1 cellular context compared by ENCODE assay signal in the genomic region with DNA sequence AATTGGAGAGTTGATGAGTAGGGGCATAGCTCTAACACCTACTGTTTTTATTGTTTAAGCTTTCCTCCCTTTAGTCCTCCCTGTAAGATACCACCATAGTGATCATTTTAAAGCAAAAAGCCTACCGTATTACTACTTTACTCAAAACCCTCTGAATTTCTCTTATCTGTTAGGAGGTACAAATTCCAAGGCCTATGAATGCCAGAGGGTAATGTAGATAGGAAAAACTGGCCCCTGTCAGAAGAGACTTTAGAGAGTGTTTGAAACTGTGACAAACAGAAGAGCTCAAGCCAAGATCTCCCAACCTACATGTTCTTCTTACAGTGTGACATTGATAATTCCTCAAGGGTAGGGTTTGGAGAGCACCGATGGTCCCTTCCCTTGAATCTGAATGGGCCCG.
TF ChIP-seq lines count a peak whose summit lies in the region.

No MANE protein-coding gene starts in this region.

TF ChIP-seq in HepG2, 621 proteins besides CTCF, POLR2A, EP300 and RAD21 (continued from another document):
- TF ChIP-seq, protein P1, sequence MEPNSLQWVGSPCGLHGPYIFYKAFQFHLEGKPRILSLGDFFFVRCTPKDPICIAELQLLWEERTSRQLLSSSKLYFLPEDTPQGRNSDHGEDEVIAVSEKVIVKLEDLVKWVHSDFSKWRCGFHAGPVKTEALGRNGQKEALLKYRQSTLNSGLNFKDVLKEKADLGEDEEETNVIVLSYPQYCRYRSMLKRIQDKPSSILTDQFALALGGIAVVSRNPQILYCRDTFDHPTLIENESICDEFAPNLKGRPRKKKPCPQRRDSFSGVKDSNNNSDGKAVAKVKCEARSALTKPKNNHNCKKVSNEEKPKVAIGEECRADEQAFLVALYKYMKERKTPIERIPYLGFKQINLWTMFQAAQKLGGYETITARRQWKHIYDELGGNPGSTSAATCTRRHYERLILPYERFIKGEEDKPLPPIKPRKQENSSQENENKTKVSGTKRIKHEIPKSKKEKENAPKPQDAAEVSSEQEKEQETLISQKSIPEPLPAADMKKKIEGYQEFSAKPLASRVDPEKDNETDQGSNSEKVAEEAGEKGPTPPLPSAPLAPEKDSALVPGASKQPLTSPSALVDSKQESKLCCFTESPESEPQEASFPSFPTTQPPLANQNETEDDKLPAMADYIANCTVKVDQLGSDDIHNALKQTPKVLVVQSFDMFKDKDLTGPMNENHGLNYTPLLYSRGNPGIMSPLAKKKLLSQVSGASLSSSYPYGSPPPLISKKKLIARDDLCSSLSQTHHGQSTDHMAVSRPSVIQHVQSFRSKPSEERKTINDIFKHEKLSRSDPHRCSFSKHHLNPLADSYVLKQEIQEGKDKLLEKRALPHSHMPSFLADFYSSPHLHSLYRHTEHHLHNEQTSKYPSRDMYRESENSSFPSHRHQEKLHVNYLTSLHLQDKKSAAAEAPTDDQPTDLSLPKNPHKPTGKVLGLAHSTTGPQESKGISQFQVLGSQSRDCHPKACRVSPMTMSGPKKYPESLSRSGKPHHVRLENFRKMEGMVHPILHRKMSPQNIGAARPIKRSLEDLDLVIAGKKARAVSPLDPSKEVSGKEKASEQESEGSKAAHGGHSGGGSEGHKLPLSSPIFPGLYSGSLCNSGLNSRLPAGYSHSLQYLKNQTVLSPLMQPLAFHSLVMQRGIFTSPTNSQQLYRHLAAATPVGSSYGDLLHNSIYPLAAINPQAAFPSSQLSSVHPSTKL (CRISPR knock-in tag; IDR thresholded peaks at IDR 0.05), result 0 out of 2 replicates have a peak, but pooled peaks have one; percentile 16
- TF ChIP-seq YY1 (IDR thresholded peaks at IDR 0.05; ENCODE audit: insufficient read depth, insufficient replicate concordance, low read depth, low read length) (no peak), MED1 (CRISPR knock-in tag; IDR thresholded peaks at IDR 0.05) (0 out of 2 replicates have a peak, but pooled peaks have one; percentile 16)
